Comparison of ENCODE assay signal across 8 cellular contexts in the genomic region with DNA sequence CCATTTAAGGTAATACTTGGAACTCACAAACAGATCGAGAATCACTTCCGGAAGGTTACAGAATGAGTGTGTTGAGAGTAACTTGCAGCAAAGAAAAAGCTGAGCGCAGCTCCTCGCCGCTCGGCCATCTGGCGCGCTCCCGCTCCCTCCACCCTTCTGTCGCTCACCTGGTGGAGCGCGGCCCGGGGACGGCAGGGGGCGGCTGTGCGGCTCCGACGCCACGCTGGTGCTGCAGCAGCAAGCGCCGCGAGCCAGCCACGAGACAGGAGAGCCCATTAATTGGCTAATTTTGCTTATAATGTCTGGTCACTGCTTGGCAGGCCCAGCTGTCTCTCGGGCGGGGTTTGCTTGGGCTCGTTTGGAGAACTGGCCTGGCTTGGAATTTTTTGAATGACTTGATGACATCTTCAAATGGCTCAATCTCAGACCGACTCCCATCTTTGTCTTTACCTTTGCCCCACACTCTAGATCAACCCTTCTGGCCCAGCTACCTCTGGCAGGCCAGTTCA.
DNase-seq lines count a peak whose midpoint lies in the region; ATAC-seq, FAIRE-seq and TF ChIP-seq lines count a peak whose summit lies in the region.

No MANE protein-coding gene starts in this region.

- H4K20me1 ChIP-seq in HCT116 (ENCODE audit: insufficient read depth): no peaks in the 10 kb centered on the region
- H4K20me1 ChIP-seq in OCI-LY1 (ENCODE audit: insufficient read depth, low read length): no peaks in the 10 kb centered on the region
- no peaks in the 10 kb centered on the region for H4K20me1 ChIP-seq in endothelial cell of umbilical vein (replicated peaks; ENCODE audit: control insufficient read depth, extremely low read depth, insufficient read depth, low read length)

- H3K27ac ChIP-seq in HCT116 (ENCODE audit: low read depth, low read length) (no peak overlapping the region), OCI-LY1 (ENCODE audit: low read depth, low read length, poor library complexity, severe bottlenecking) (no peak overlapping the region), endothelial cell of umbilical vein (ENCODE audit: insufficient read depth, low read depth, low read length) (no peak overlapping the region), pancreas (no peak overlapping the region)

- H3K9ac ChIP-seq in HCT116 (ENCODE audit: low read length) (no peak overlapping the region), OCI-LY1 (ENCODE audit: low read length) (no peak overlapping the region), endothelial cell of umbilical vein (replicated peaks; ENCODE audit: extremely low read depth, insufficient read depth, low read length) (no peak overlapping the region)

- H3K9me3 ChIP-seq in HCT116 (ENCODE audit: control insufficient read depth in 1 of 2, insufficient read depth in 1 of 2, low read depth in 1 of 2, low read length in 2 of 2): no peaks in the 10 kb centered on the region
- no peaks in the 10 kb centered on the region for H3K9me3 ChIP-seq in OCI-LY1 (ENCODE audit: low read length)
- H3K9me3 ChIP-seq in endothelial cell of umbilical vein (replicated peaks; ENCODE audit: control insufficient read depth, insufficient read depth, low read length): no peaks in the 10 kb centered on the region
- H3K9me3 ChIP-seq in pancreas: no peaks in the 10 kb centered on the region

- no peaks in the 10 kb centered on the region for H3K79me2 ChIP-seq in HCT116 (ENCODE audit: insufficient read depth, low read length)
- no peaks in the 10 kb centered on the region for H3K79me2 ChIP-seq in OCI-LY1 (ENCODE audit: insufficient read depth, low read length)
- no peaks in the 10 kb centered on the region for H3K79me2 ChIP-seq in endothelial cell of umbilical vein (ENCODE audit: control insufficient read depth, insufficient read depth, low read length)

- intact Hi-C loops in HCT116 (cut with micrococcal nuclease) (no loop called here), endothelial cell of umbilical vein (cut with micrococcal nuclease) (loop anchor here (5.0 kb wide), 1 partner anchor 573 kb away; no protein-coding TSS in a partner anchor), pancreas (cut with DNase I) (no loop called here)

- FAIRE-seq in endothelial cell of umbilical vein (lab: Jason Lieb, UNC) (no peak), pancreas (lab: Jason Lieb, UNC) (no peak)

- no peaks in the 10 kb centered on the region for H3K36me3 ChIP-seq in HCT116 (ENCODE audit: control insufficient read depth in 1 of 2, insufficient read depth in 2 of 2, low read length in 2 of 2)
- no peaks in the 10 kb centered on the region for H3K36me3 ChIP-seq in OCI-LY1 (ENCODE audit: insufficient read depth, low read length)
- H3K36me3 ChIP-seq in endothelial cell of umbilical vein (ENCODE audit: control insufficient read depth in 2 of 2, extremely low read depth in 1 of 2, insufficient read depth in 2 of 2, low read length in 2 of 2): no peaks in the 10 kb centered on the region
- H3K36me3 ChIP-seq in pancreas: no peaks in the 10 kb centered on the region

- TF ChIP-seq CTCF in HCT116 (IDR thresholded peaks at IDR 0.05 in 2 of 3, conservative IDR thresholded peaks at IDR 0.05 in 1 of 3; ENCODE audit: borderline replicate concordance in 1 of 3, insufficient read depth in 1 of 3, low read depth in 2 of 3, low read length in 2 of 3) (peak; percentile 3 to 44 (median 40); a peak in 4 of 6 replicates), OCI-LY1 (IDR thresholded peaks at IDR 0.05; ENCODE audit: low read length) (peak; percentile 33), endothelial cell of umbilical vein (IDR thresholded peaks at IDR 0.05; ENCODE audit: extremely low read depth in 1 of 2, insufficient read depth in 1 of 2, low read depth in 1 of 2, low read length in 2 of 2) (peak; percentile 43 to 69), pancreas (IDR thresholded peaks at IDR 0.05) (peak in 3 of 4 donors; percentile 33 to 36 (median 33))

- TF ChIP-seq POLR2A in HCT116 (IDR thresholded peaks at IDR 0.05; ENCODE audit: borderline replicate concordance, extremely low read depth, insufficient read depth, insufficient read length) (no peak), endothelial cell of umbilical vein (IDR thresholded peaks at IDR 0.05; ENCODE audit: low read depth, low read length) (no peak)

- H3F3A ChIP-seq in OCI-LY1 (ENCODE audit: insufficient read depth, low read length): no peaks in the 10 kb centered on the region

- dilution Hi-C loops in endothelial cell of umbilical vein (cut with MboI; ENCODE audit: extremely low pct_ligation_motif_present, low sequenced_read_pairs): no loop called here

- H2AFZ ChIP-seq in HCT116 (ENCODE audit: low read depth, low read length, poor library complexity, severe bottlenecking) (peak overlapping the region; percentile 78), OCI-LY1 (ENCODE audit: low read length) (no peak overlapping the region), endothelial cell of umbilical vein (ENCODE audit: low read depth, low read length) (peak overlapping the region; percentile 57)

- no TSS peak for BruUV-seq in HCT116 (replicated peaks; lab: Mats Ljungman, UMichigan)
- BruUV-seq in endothelial cell of umbilical vein (replicated peaks; lab: Mats Ljungman, UMichigan): no TSS peak

- POLR2A ChIA-PET in HCT116 (lab: Charles Lee): no interaction called here
- POLR2A ChIA-PET in endothelial cell of umbilical vein (lab: Charles Lee): no interaction called here

- H3K4me3 ChIP-seq in HCT116 (replicated peaks in 1 of 2; ENCODE audit: low read depth in 1 of 2, low read length in 2 of 2) (no peak overlapping the region), OCI-LY1 (ENCODE audit: low read depth, low read length, poor library complexity, severe bottlenecking) (no peak overlapping the region), endothelial cell of umbilical vein (replicated peaks in 1 of 3; ENCODE audit: insufficient read depth in 1 of 3, low read depth in 1 of 3, low read length in 3 of 3) (no peak overlapping the region), pancreas (peak overlapping the region in 2 of 4 donors; percentile 6 to 33)

- CTCF ChIA-PET in HCT116 (lab: Charles Lee): no interaction called here
- CTCF ChIA-PET in endothelial cell of umbilical vein (lab: Charles Lee): interaction anchor here (0.6 to 1.8 kb wide), 15 partner anchors 10 to 909 kb away, joined by 3 to 7 read pairs (median 4); no protein-coding TSS in a partner anchor

- H3K9me1 ChIP-seq in endothelial cell of umbilical vein (replicated peaks; ENCODE audit: control insufficient read depth, extremely low read depth, insufficient read depth, low read length): no peaks in the 10 kb centered on the region

- TF ChIP-seq RAD21 in HCT116 (IDR thresholded peaks at IDR 0.05; ENCODE audit: low read depth): peak; percentile 30; the same call in 1 of the 2 replicates

- DNase-seq in GM03348 (ENCODE audit: low spot score) (peak; percentile 54), HCT116 (ENCODE audit: low read depth, low spot score) (no peak), endothelial cell of umbilical vein (ENCODE audit: low read depth, low spot score) (peak; percentile 40), pancreas (peak in 5 of 6 donors; percentile 19 to 85 (median 52)), activated gamma-delta T cell (lab: John Stamatoyannopoulos, UW) (no peak), NCI-H2107 treated with DMSO at 0.1 percent for 48 hours (lab: John Stamatoyannopoulos, UW; ENCODE audit: unreplicated experiment) (no peak)

- RAD21 ChIA-PET in HCT116 (lab: Charles Lee; ENCODE audit: low non-redundant PET in 1 of 2, low total read pairs in 2 of 2, uncharacterized antibody in 2 of 2, unreplicated experiment in 2 of 2): no interaction called here

- WGBS in pancreas, 2 donors: 4 to 6% methylated on average over 27 of the region's 27 CpGs

- ATAC-seq in HCT116 (peak; percentile 98), pancreas (peak; percentile 68 to 95 (median 92)), HG02973 (IDR thresholded peaks at IDR 0.05; ENCODE audit: unreplicated experiment) (no peak)

- H3K9me2 ChIP-seq in HCT116 (ENCODE audit: insufficient read depth) (no peaks in the 10 kb centered on the region), OCI-LY1 (ENCODE audit: low read depth, low read length) (no peaks in the 10 kb centered on the region)

- H3K27me3 ChIP-seq in HCT116 (ENCODE audit: insufficient read depth, low read length) (no peaks in the 10 kb centered on the region), OCI-LY1 (ENCODE audit: insufficient read depth, low read length) (no peaks in the 10 kb centered on the region), endothelial cell of umbilical vein (ENCODE audit: control insufficient read depth in 2 of 2, insufficient read depth in 2 of 2, low read length in 2 of 2) (peaks cover 5 to 7% of the 10 kb centered on the region in 2 experiments), pancreas (no peaks in the 10 kb centered on the region)

- H3K4me1 ChIP-seq in HCT116 (ENCODE audit: control insufficient read depth in 1 of 2, insufficient read depth in 2 of 2, low read length in 2 of 2) (peaks cover 0 to 9% of the 10 kb centered on the region in 2 experiments; a peak in 1 of 4 replicates), OCI-LY1 (ENCODE audit: insufficient read depth, low read length, severe bottlenecking) (no peaks in the 10 kb centered on the region), endothelial cell of umbilical vein (ENCODE audit: control insufficient read depth, extremely low read depth, insufficient read depth, low read length) (peaks cover 5% of the 10 kb centered on the region), pancreas (peaks cover 0 to 2% (median 0%) of the 10 kb centered on the region in 3 donors)

- H3K4me2 ChIP-seq in HCT116 (ENCODE audit: low read length): peak overlapping the region; percentile 55
- H3K4me2 ChIP-seq in OCI-LY1 (ENCODE audit: low read length): peak overlapping the region; percentile 14; the same call in 1 of the 2 replicates
- H3K4me2 ChIP-seq in endothelial cell of umbilical vein (ENCODE audit: insufficient read depth, low read length): peak overlapping the region; percentile 52

TF ChIP-seq in HCT116, 20 proteins besides CTCF, POLR2A, EP300 and RAD21:
- TF ChIP-seq, protein P1, sequence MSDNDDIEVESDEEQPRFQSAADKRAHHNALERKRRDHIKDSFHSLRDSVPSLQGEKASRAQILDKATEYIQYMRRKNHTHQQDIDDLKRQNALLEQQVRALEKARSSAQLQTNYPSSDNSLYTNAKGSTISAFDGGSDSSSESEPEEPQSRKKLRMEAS (IDR thresholded peaks at IDR 0.05): peak; percentile 54
- TF ChIP-seq, protein P2, sequence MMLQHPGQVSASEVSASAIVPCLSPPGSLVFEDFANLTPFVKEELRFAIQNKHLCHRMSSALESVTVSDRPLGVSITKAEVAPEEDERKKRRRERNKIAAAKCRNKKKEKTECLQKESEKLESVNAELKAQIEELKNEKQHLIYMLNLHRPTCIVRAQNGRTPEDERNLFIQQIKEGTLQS (IDR thresholded peaks at IDR 0.05): no peak

TF ChIP-seq in endothelial cell of umbilical vein, 7 proteins besides CTCF, POLR2A, EP300 and RAD21 (continues in another document):
- TF ChIP-seq EZH2 (IDR thresholded peaks at IDR 0.05; ENCODE audit: borderline replicate concordance, low read depth, low read length, severe bottlenecking): no peak
- TF ChIP-seq JUN (IDR thresholded peaks at IDR 0.05; ENCODE audit: borderline replicate concordance, insufficient read depth, insufficient read length, low read depth): no peak
- TF ChIP-seq, protein P1 (IDR thresholded peaks at IDR 0.05; ENCODE audit: insufficient read depth, insufficient read length): no peak

Comparison
In these comparisons a context has a peak if more than half of its experiments do, and no peak if none do; other contexts are left out.
1. DNase-seq: peak in GM03348 (single experiment), endothelial cell of umbilical vein (single experiment) and pancreas (5 of 6); none in HCT116 (single experiment), activated gamma-delta T cell (single experiment) and NCI-H2107 treated with DMSO at 0.1 percent for 48 hours (single experiment).
2. Peak in every context shown above with its lines, with median percentiles within 50 percentile points of each other: H3K4me2 ChIP-seq and CTCF ChIP-seq.